ENCODE assay signal across 22 cellular contexts in genomic region chr16:19685176-19685575, GRCh38. TPM values are rescaled to one million over a fixed set of nuclear protein-coding genes. Genes with fewer than 3 reads are reported as not detected.
DNase-seq lines count a peak whose midpoint lies in the region; ATAC-seq, FAIRE-seq and TF ChIP-seq lines count a peak whose summit lies in the region.
"Had no signal": no experiment of that assay in that cellular context is flagged by ENCODE, and none has a peak within 500 bp of the region (broad histone marks: within the 10 kb centered on the region; RNA-seq: fewer than 3 reads in every experiment).

No MANE protein-coding gene starts in this region.

- FAIRE-seq in A549 (lab: Jason Lieb, UNC) = no peak
- FAIRE-seq: D721Med, GM12892, GM18507 had no signal

- intact Hi-C loops in dorsolateral prefrontal cortex (cut with DNase I) = loop anchor here in 1 of 2 donors (10.0 kb wide), 1 partner anchor 200 kb away; the partner anchor contains the start of gene GPRC5B

- ATAC-seq in A549 (no peak), GM18511 (IDR thresholded peaks at IDR 0.05; ENCODE audit: unreplicated experiment) (no peak), gastroesophageal sphincter (no peak)
- ATAC-seq: GM23338, HCT116 had no signal

- DNase-seq in A549 (ENCODE audit: low read depth in 1 of 2, low spot score in 1 of 2) (no peak), dorsolateral prefrontal cortex (no peak), substantia nigra (lab: John Stamatoyannopoulos, UW) (no peak), NCI-H1436 treated with DMSO at 0.1 percent for 48 hours (lab: John Stamatoyannopoulos, UW) (no peak)
- DNase-seq: ACHN; Caco-2; CD4-positive, alpha-beta T cell; DMS79; GDM1; H7; IMR-90; KBM-7 had no signal

- H3K4me2 ChIP-seq in A549 = no peak overlapping the region
- H3K4me2 ChIP-seq: GM23338 had no signal

- TF ChIP-seq POLR2A in A549 (IDR thresholded peaks at IDR 0.05; ENCODE audit: low read length) = no peak
- no peak for TF ChIP-seq POLR2A in gastroesophageal sphincter (IDR thresholded peaks at IDR 0.05)

- TF ChIP-seq EP300 in A549 (IDR thresholded peaks at IDR 0.05) = no peak
- no peak for TF ChIP-seq EP300 in gastroesophageal sphincter (IDR thresholded peaks at IDR 0.05)

- H3K27me3 ChIP-seq in dorsolateral prefrontal cortex (no peaks in the 10 kb centered on the region), gastroesophageal sphincter (no peaks in the 10 kb centered on the region)

- POLR2A ChIA-PET in A549 (lab: Yijun Ruan, JAX) = no interaction called here
- POLR2A ChIA-PET in HEK293 (lab: Yijun Ruan, JAX) = no interaction called here

- peaks cover 12 to 34% of the 10 kb centered on the region in 2 experiments; a peak in 2 of 3 replicates for H3K36me3 ChIP-seq in HEK293 (ENCODE audit: control insufficient read depth in 2 of 2, insufficient read depth in 1 of 2, low read length in 2 of 2)
- peaks cover 0 to 88% of the 10 kb centered on the region in 2 donors for H3K36me3 ChIP-seq in gastroesophageal sphincter

- no peak overlapping the region for H3K27ac ChIP-seq in A549
- H3K27ac ChIP-seq in HEK293 (ENCODE audit: extremely low read depth, low read depth, low read length) = no peak overlapping the region
- peak overlapping the region in 40 of 59 donors; percentile 15 to 93 (median 62) for H3K27ac ChIP-seq in dorsolateral prefrontal cortex
- H3K27ac ChIP-seq in substantia nigra (ENCODE audit: low read depth, low read length, poor library complexity, severe bottlenecking) = peak overlapping the region; percentile 2
- H3K27ac ChIP-seq in gastroesophageal sphincter = no peak overlapping the region
- H3K27ac ChIP-seq: C4-2B, HL-60 had no signal

- TF ChIP-seq RAD21 in A549 (conservative IDR thresholded peaks at IDR 0.05 in 1 of 2, IDR thresholded peaks at IDR 0.05 in 1 of 2) = no peak

- H3K4me1 ChIP-seq in A549 = no peaks in the 10 kb centered on the region
- H3K4me1 ChIP-seq in HEK293 (ENCODE audit: control insufficient read depth, insufficient read depth, low read length) = no peaks in the 10 kb centered on the region
- peaks cover 0 to 10% (median 0%) of the 10 kb centered on the region in 3 donors for H3K4me1 ChIP-seq in gastroesophageal sphincter
- H3K4me1 ChIP-seq: Caco-2 had no signal

- H3K4me3 ChIP-seq in A549 (no peak overlapping the region), HEK293 (ENCODE audit: low read depth, low read length) (no peak overlapping the region), dorsolateral prefrontal cortex (no peak overlapping the region), gastroesophageal sphincter (no peak overlapping the region)
- H3K4me3 ChIP-seq: GM23338 had no signal

- 92% methylated on average over 4 of the region's 4 CpGs for WGBS in A549 (ENCODE audit: missing lambda C conversion rate)
- 97 to 100% methylated on average over 4 of the region's 4 CpGs for WGBS in gastroesophageal sphincter (ENCODE audit: low coverage in 1 of 2), 2 donors

- TF ChIP-seq CTCF in A549 (IDR thresholded peaks at IDR 0.05) = no peak
- no peak for TF ChIP-seq CTCF in HEK293 (tag by site-specific recombination; IDR thresholded peaks at IDR 0.05)
- TF ChIP-seq CTCF in dorsolateral prefrontal cortex (IDR thresholded peaks at IDR 0.05 in 54 of 56, conservative IDR thresholded peaks at IDR 0.05 in 2 of 56; ENCODE audit: low read depth in 1 of 56, partially characterized antibody in 56 of 56) = no peak
- TF ChIP-seq CTCF in gastroesophageal sphincter (IDR thresholded peaks at IDR 0.05) = no peak

- no peaks in the 10 kb centered on the region for H3K9me3 ChIP-seq in A549
- no peaks in the 10 kb centered on the region for H3K9me3 ChIP-seq in HEK293 (ENCODE audit: control insufficient read depth, insufficient read depth, low read depth, low read length)
- peaks cover 0 to 5% (median 0%) of the 10 kb centered on the region in 3 donors for H3K9me3 ChIP-seq in gastroesophageal sphincter
- H3K9me3 ChIP-seq: Caco-2 had no signal

- CTCF ChIA-PET in A549 (lab: Yijun Ruan, JAX) = interaction anchor here (0.8 to 0.9 kb wide), 3 partner anchors 9 to 201 kb away, joined by 4 to 5 read pairs (median 4); no protein-coding TSS in a partner anchor
- CTCF ChIA-PET in HEK293 (lab: Yijun Ruan, JAX) = no interaction called here

TF ChIP-seq in A549, 52 proteins besides CTCF, POLR2A, EP300 and RAD21:
- no peak for TF ChIP-seq NPAS2 (CRISPR knock-in tag; IDR thresholded peaks at IDR 0.05; ENCODE audit: borderline replicate concordance)
- peak; percentile 37; the same call in 1 of the 2 replicates for TF ChIP-seq KDM1A (IDR thresholded peaks at IDR 0.05; ENCODE audit: low read depth)
- TF ChIP-seq CHD4 (IDR thresholded peaks at IDR 0.05; ENCODE audit: borderline replicate concordance) = no peak
- TF ChIP-seq ESRRA (IDR thresholded peaks at IDR 0.05; ENCODE audit: borderline replicate concordance, low read length) = no peak
- TF ChIP-seq HOXA7 (CRISPR knock-in tag; IDR thresholded peaks at IDR 0.05) = no peak
- no peak for TF ChIP-seq FOXS1 (CRISPR knock-in tag; IDR thresholded peaks at IDR 0.05)

TF ChIP-seq in HEK293, 187 proteins besides CTCF, POLR2A, EP300 and RAD21:
- TF ChIP-seq ZNF580 (tag by site-specific recombination; IDR thresholded peaks at IDR 0.05) = 0 out of 2 replicates have a peak, but pooled peaks have one; percentile 46
- TF ChIP-seq ZNF146 (tag by site-specific recombination; IDR thresholded peaks at IDR 0.05) = peak; percentile 95
- TF ChIP-seq ZNF571 (tag by site-specific recombination; IDR thresholded peaks at IDR 0.05) = no peak

RNA-seq across cellular contexts. Expression of gene KNOP1, which starts 32.9 kb away (rescaled TPM):
- polyA plus RNA-seq in A549 (2011; rRNA removed) = 26.2 and 44.8 TPM in 2 replicates
- polyA plus RNA-seq in A549 (2012; cell fraction: cytosol; rRNA removed) = 12.5 and 15.0 TPM in 2 replicates
- polyA plus RNA-seq in A549 (2012; cell fraction: nucleus; rRNA removed) = 9.4 and 13.7 TPM in 2 replicates
- 38.2 to 39.2 TPM (median 39.1 TPM) in 3 replicates for polyA plus RNA-seq in A549 (2017; fragmentation: RNase III; extraction: RNeasy Plus Mini Kit Qiagen cat#74134 plus additional on column Dnase treatment)
- 20.1 and 20.5 TPM in 2 replicates for polyA minus RNA-seq in A549 (2011; rRNA and poly(A)+ RNA removed)
- 10 to 100 TPM; 13.0 to 94.8 (median 30.2) TPM for total RNA-seq in dorsolateral prefrontal cortex
- total RNA-seq in gastroesophageal sphincter = 10 to 100 TPM in 3 of 4 donors, 1 to 10 TPM in 1; 6.9 to 14.5 (median 11.9) TPM

RNA-seq across cellular contexts. Expression of gene IQCK, which starts 32.9 kb away (rescaled TPM):
- polyA plus RNA-seq in A549 (2011; rRNA removed) (13.0 and 15.6 TPM in 2 replicates), A549 (2017; fragmentation: RNase III; extraction: RNeasy Plus Mini Kit Qiagen cat#74134 plus additional on column Dnase treatment) (10.3 to 12.5 TPM (median 12.1 TPM) in 3 replicates)
- polyA plus RNA-seq in A549 (2012; cell fraction: cytosol; rRNA removed) = 8.0 and 8.2 TPM in 2 replicates
- 6.5 and 14.2 TPM in 2 replicates for polyA plus RNA-seq in A549 (2012; cell fraction: nucleus; rRNA removed)
- polyA minus RNA-seq in A549 (2011; rRNA and poly(A)+ RNA removed) = 7.5 and 7.8 TPM in 2 replicates
- total RNA-seq in dorsolateral prefrontal cortex (10 to 100 TPM; 13.2 to 40.2 (median 23.3) TPM), gastroesophageal sphincter (10 to 100 TPM in 3 of 4 donors, 1 to 10 TPM in 1; 9.0 to 16.3 (median 14.5) TPM)

Comparison
In these comparisons a context has a peak if more than half of its experiments do, and no peak if none do; other contexts are left out.
1. H3K27ac ChIP-seq: peak in dorsolateral prefrontal cortex (40 of 59) and substantia nigra (single experiment); none in A549 (0 of 2), HEK293 (single experiment) and gastroesophageal sphincter (0 of 4).